In genomic region chr10:20494474-20494873, GRCh38 we compare ENCODE assay signal across 23 cellular contexts.
A peak's percentile ranks its signal among the peaks of the same experiment; 100 is the strongest.
DNase-seq lines count a peak whose midpoint lies in the region; ATAC-seq and TF ChIP-seq lines count a peak whose summit lies in the region.
"Had no signal": no experiment of that assay in that cellular context is flagged by ENCODE, and none has a peak within 500 bp of the region (broad histone marks: within the 10 kb centered on the region; RNA-seq: fewer than 3 reads in every experiment).

No MANE protein-coding gene starts in this region.

- no TSS peak for BruUV-seq in PC-3 (replicated peaks; lab: Mats Ljungman, UMichigan)

- TF ChIP-seq CTCF in PC-3 (conservative IDR thresholded peaks at IDR 0.05; ENCODE audit: low read depth, low read length) (no peak), testis (IDR thresholded peaks at IDR 0.05) (no peak), BE2C (IDR thresholded peaks at IDR 0.05; ENCODE audit: low read depth, low read length) (no peak)

- H3K27me3 ChIP-seq in PC-3 (ENCODE audit: low read length) (no peaks in the 10 kb centered on the region), testis (no peaks in the 10 kb centered on the region), BE2C (no peaks in the 10 kb centered on the region)

- POLR2A ChIA-PET in PC-3 (lab: Charles Lee; ENCODE audit: unreplicated experiment): no interaction called here
- POLR2A ChIA-PET in activated CD4-positive, alpha-beta memory T cell treated with anti-CD3 and anti-CD28 coated beads, Interleukin-2, amount 10 ng/mL, durations not matched to agents 7 days and 5 days (lab: Charles Lee): no interaction called here

- H3K4me1 ChIP-seq in PC-3 (ENCODE audit: insufficient read depth, low read length): no peaks in the 10 kb centered on the region
- no peaks in the 10 kb centered on the region for H3K4me1 ChIP-seq in testis
- peaks cover 12% of the 10 kb centered on the region for H3K4me1 ChIP-seq in BE2C

- H3K36me3 ChIP-seq in PC-3 (ENCODE audit: low read depth, low read length): no peaks in the 10 kb centered on the region
- H3K36me3 ChIP-seq in testis (ENCODE audit: low read depth, missing control alignments): no peaks in the 10 kb centered on the region
- no peaks in the 10 kb centered on the region for H3K36me3 ChIP-seq in BE2C

- H3K27ac ChIP-seq in PC-3 (ENCODE audit: low read length): no peak overlapping the region
- no peak overlapping the region for H3K27ac ChIP-seq in testis

- H4K20me1 ChIP-seq in PC-3 (ENCODE audit: low read length): no peaks in the 10 kb centered on the region

- TF ChIP-seq POLR2A in testis (IDR thresholded peaks at IDR 0.05): no peak

- no peak overlapping the region for H3K27ac Mint-ChIP-seq in activated CD4-positive, alpha-beta memory T cell treated with anti-CD3 and anti-CD28 coated beads, Interleukin-2, amount 10 ng/mL, durations not matched to agents 7 days and 5 days
- H3K27ac Mint-ChIP-seq: activated CD4-positive, alpha-beta T cell treated with anti-CD3 and anti-CD28 coated beads, Interleukin-2, amount 10 ng/mL, durations not matched to agents 7 days and 5 days; activated naive CD8-positive, alpha-beta T cell; CD4-positive, alpha-beta T cell; HFFc6; stimulated activated naive B cell treated with anti-CD40 and anti-IgM and Interleukin-4, amounts not matched to agents 10 μg/mL and 1 μg/mL and 100 μg/mL, for 72 hours had no signal

- no peaks in the 10 kb centered on the region for H3K4me1 Mint-ChIP-seq in activated CD4-positive, alpha-beta memory T cell treated with anti-CD3 and anti-CD28 coated beads, Interleukin-2, amount 10 ng/mL, durations not matched to agents 7 days and 5 days
- H3K4me1 Mint-ChIP-seq: activated CD4-positive, alpha-beta T cell treated with anti-CD3 and anti-CD28 coated beads, Interleukin-2, amount 10 ng/mL, durations not matched to agents 7 days and 5 days; stimulated activated naive B cell treated with anti-CD40 and anti-IgM and Interleukin-4, amounts not matched to agents 10 μg/mL and 1 μg/mL and 100 μg/mL, for 72 hours had no signal

- 79 to 89% methylated on average over 1 of the region's 1 CpG for WGBS in testis, 2 donors

- CTCF ChIA-PET in PC-3 (lab: Charles Lee): interaction anchor here (0.6 kb wide), 1 partner anchor 86 kb away, joined by 5 read pairs; no protein-coding TSS in a partner anchor
- CTCF ChIA-PET in activated CD4-positive, alpha-beta memory T cell treated with anti-CD3 and anti-CD28 coated beads, Interleukin-2, amount 10 ng/mL, durations not matched to agents 7 days and 5 days (lab: Charles Lee): no interaction called here

- no peaks in the 10 kb centered on the region for H3F3A ChIP-seq in PC-3 (ENCODE audit: low read length, unreplicated experiment)

- H3K4me3 ChIP-seq in PC-3 (ENCODE audit: low read length): no peak overlapping the region
- H3K4me3 ChIP-seq in testis: no peak overlapping the region
- H3K4me3 ChIP-seq in BE2C (ENCODE audit: low read depth, low read length): no peak overlapping the region

- H3K79me2 ChIP-seq in PC-3 (ENCODE audit: low read length): no peaks in the 10 kb centered on the region

- H2AFZ ChIP-seq in PC-3 (ENCODE audit: low read length): no peak overlapping the region

- no peaks in the 10 kb centered on the region for H3K9me2 ChIP-seq in PC-3 (replicated peaks; ENCODE audit: low read length)

- no peak overlapping the region for H3K4me2 ChIP-seq in PC-3 (ENCODE audit: low read length)

- intact Hi-C loops in PC-3 (cut with micrococcal nuclease): no loop called here
- intact Hi-C loops in testis (cut with DNase I; ENCODE audit: low total_unique reads): no loop called here

- DNase-seq in Caki2 (ENCODE audit: low read depth) (peak; percentile 3), PC-3 (peak; percentile 25), kidney tubule cell (ENCODE audit: low spot score) (peak; percentile 80), testis (no peak), BE2C (no peak)
- no peak for DNase-seq in activated CD4-positive, alpha-beta memory T cell treated with anti-CD3 and anti-CD28 coated beads, Interleukin-2, amount 10 ng/mL, durations not matched to agents 7 days and 5 days
- DNase-seq: activated CD4-positive, alpha-beta T cell treated with anti-CD3 and anti-CD28 coated beads, Interleukin-2, amount 10 ng/mL, durations not matched to agents 7 days and 5 days; CD4-positive, alpha-beta T cell; DMS 273 treated with DMSO at 0.1 percent for 48 hours; effector CD4-positive, alpha-beta T cell; HFFc6; left colon; mesendoderm; NCI-H1417; NCI-H2081 treated with DMSO at 0.1 percent for 48 hours; NCI-H82; nucleus accumbens; stimulated activated CD4-positive, alpha-beta T cell treated with anti-CD3 and anti-CD28 coated beads, Interleukin-4, amount 100 ng/mL, for 1 hour; stimulated activated naive B cell treated with anti-CD40 and anti-IgM and Interleukin-4, amounts not matched to agents 10 μg/mL and 1 μg/mL and 100 μg/mL, for 72 hours had no signal

- in situ Hi-C loops in Caki2 (cut with HindIII; ENCODE audit: low pct_unique_long_range_greater_than_20kb, low sequenced_read_pairs): no loop called here

- H3K9me3 Mint-ChIP-seq in activated CD4-positive, alpha-beta memory T cell treated with anti-CD3 and anti-CD28 coated beads, Interleukin-2, amount 10 ng/mL, durations not matched to agents 7 days and 5 days: peaks cover 9% of the 10 kb centered on the region

- ATAC-seq in PC-3 (no peak), esophagus mucosa (peak; percentile 32), GM21825 (IDR thresholded peaks at IDR 0.05; ENCODE audit: unreplicated experiment) (no peak)
- ATAC-seq: Right ventricle myocardium inferior had no signal

- no peak overlapping the region for H3K4me3 Mint-ChIP-seq in activated CD4-positive, alpha-beta memory T cell treated with anti-CD3 and anti-CD28 coated beads, Interleukin-2, amount 10 ng/mL, durations not matched to agents 7 days and 5 days
- H3K4me3 Mint-ChIP-seq: activated CD4-positive, alpha-beta T cell treated with anti-CD3 and anti-CD28 coated beads, Interleukin-2, amount 10 ng/mL, durations not matched to agents 7 days and 5 days; activated naive CD8-positive, alpha-beta T cell; CD4-positive, alpha-beta T cell; HFFc6; stimulated activated naive B cell treated with anti-CD40 and anti-IgM and Interleukin-4, amounts not matched to agents 10 μg/mL and 1 μg/mL and 100 μg/mL, for 72 hours had no signal

- no peaks in the 10 kb centered on the region for H3K36me3 Mint-ChIP-seq in activated CD4-positive, alpha-beta memory T cell treated with anti-CD3 and anti-CD28 coated beads, Interleukin-2, amount 10 ng/mL, durations not matched to agents 7 days and 5 days (ENCODE audit: low read depth)
- H3K36me3 Mint-ChIP-seq: activated naive CD8-positive, alpha-beta T cell; stimulated activated naive B cell treated with anti-CD40 and anti-IgM and Interleukin-4, amounts not matched to agents 10 μg/mL and 1 μg/mL and 100 μg/mL, for 72 hours had no signal

- H3K9me3 ChIP-seq in PC-3 (ENCODE audit: low read length) (no peaks in the 10 kb centered on the region), testis (no peaks in the 10 kb centered on the region), BE2C (no peaks in the 10 kb centered on the region)

- H3K27me3 Mint-ChIP-seq in activated CD4-positive, alpha-beta memory T cell treated with anti-CD3 and anti-CD28 coated beads, Interleukin-2, amount 10 ng/mL, durations not matched to agents 7 days and 5 days: no peaks in the 10 kb centered on the region
- H3K27me3 Mint-ChIP-seq: activated CD4-positive, alpha-beta T cell treated with anti-CD3 and anti-CD28 coated beads, Interleukin-2, amount 10 ng/mL, durations not matched to agents 7 days and 5 days; activated naive CD8-positive, alpha-beta T cell; CD4-positive, alpha-beta T cell; stimulated activated naive B cell treated with anti-CD40 and anti-IgM and Interleukin-4, amounts not matched to agents 10 μg/mL and 1 μg/mL and 100 μg/mL, for 72 hours had no signal

- no peak overlapping the region for H3K9ac ChIP-seq in PC-3 (ENCODE audit: low read length)

Comparison
In these comparisons a context has a peak if more than half of its experiments do, and no peak if none do; other contexts are left out.
1. DNase-seq: peak in Caki2 (single experiment), PC-3 (single experiment) and kidney tubule cell (single experiment); none in testis (single experiment), BE2C (single experiment) and activated CD4-positive, alpha-beta memory T cell treated with anti-CD3 and anti-CD28 coated beads, Interleukin-2, amount 10 ng/mL, durations not matched to agents 7 days and 5 days (single experiment).